ENCODE assay signal across 1 cellular context in the genomic region with DNA sequence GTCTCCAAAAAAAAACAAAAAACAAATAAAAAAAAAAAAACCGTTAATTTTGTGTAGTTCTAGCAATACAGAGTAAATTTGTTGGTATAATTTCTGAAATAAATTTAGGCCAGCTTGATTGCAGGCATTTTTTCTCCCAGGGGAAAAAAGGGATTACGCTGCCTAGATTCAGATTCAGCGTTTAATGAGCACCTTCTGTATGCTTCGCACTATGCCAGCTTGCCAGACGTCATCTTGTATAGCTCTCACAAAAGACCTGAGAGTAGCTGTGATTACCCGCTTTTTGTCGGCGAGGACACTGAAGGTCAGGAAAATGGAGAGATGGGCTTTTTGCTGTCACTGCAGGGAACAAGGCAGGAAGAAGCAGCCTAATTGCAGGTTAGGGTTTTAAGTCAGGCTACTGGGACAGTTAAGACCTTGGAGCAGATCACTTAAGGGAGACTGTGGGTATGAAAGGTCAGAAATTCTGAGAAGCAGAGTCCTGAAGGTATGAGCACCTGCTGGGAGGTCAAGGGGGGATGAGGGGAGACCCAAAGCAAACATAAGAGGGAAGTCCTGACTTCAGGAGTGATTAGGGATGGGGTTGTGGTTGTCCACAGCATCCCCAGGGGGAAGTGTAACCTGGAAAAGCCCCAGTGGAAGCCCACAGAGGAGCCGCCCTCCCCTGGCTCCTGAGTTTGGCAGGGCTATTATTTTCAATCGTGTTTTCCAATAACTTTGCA.
TF ChIP-seq lines count a peak whose summit lies in the region.

No MANE protein-coding gene starts in this region.

TF ChIP-seq in HEK293, 187 proteins besides CTCF, POLR2A, EP300 and RAD21 (continued from another document):
- TF ChIP-seq ZNF792 (tag by site-specific recombination; IDR thresholded peaks at IDR 0.05) = peak; percentile 90
